In the genomic region with DNA sequence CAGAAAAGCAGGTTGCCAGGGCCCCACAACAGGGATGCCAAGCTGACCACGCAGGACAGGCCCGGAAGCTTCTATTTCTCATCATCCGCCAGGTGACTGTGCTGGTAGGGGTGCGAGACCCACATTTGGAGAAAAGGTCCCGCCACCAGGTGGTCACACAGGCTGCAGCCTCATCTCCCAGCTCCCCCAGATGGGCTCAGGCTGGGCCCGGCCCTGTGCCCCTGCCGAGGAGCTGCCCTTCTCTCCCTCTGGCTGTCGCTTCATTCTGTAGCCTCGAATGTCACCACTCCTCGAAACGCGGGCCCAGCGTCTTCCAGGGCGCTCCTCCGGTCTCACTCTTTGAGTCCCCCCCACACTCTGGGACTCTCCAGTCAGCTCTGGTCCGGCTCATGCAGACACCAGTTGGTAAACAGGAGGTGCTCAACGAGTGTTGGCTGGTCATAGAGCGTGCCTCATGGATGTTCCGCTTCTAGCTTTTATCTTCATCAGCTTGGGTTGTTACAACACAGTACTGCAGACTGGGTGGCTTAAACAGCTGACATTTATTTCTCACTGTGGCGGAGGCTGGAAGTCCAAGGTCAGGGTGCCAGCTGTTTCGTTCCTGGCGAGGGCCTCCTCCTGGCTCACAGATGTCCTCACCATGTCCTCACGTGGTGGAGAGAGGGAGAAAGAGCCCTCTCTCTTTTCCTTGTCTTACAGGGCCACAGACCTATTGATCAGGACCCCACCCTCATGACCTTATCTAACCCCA, we compare ENCODE assay signal across 24 cellular contexts.
"Had no signal": no experiment of that assay in that cellular context is flagged by ENCODE, and none has a peak within 500 bp of the region (broad histone marks: within the 10 kb centered on the region; RNA-seq: fewer than 3 reads in every experiment).

No MANE protein-coding gene starts in this region.

- H3K27ac ChIP-seq: coronary artery, heart right ventricle, parathyroid adenoma, psoas muscle, testis, tibial nerve had no signal

- H3K9me3 ChIP-seq: heart right ventricle, psoas muscle, testis, tibial nerve had no signal

- ATAC-seq: heart right ventricle; left lobe of liver; sciatic nerve; stimulated activated naive B cell treated with anti-CD40 and anti-IgM and Interleukin-4, amounts not matched to agents 10 μg/mL and 1 μg/mL and 100 μg/mL, for 72 hours; stimulated activated naive CD8-positive, alpha-beta T cell treated with anti-CD3 and anti-CD28 coated beads, Interleukin-15, amount 100 ng/mL, for 72 hours had no signal

- H3K9me3 Mint-ChIP-seq: endodermal cell; mesothelial cell of epicardium; naive B cell; nephron; stimulated activated naive B cell treated with anti-CD40 and anti-IgM and Interleukin-4, amounts not matched to agents 10 μg/mL and 1 μg/mL and 100 μg/mL, for 72 hours; stimulated activated naive CD8-positive, alpha-beta T cell treated with anti-CD3 and anti-CD28 coated beads, Interleukin-15, amount 100 ng/mL, for 72 hours had no signal

- H2AFZ ChIP-seq: parathyroid adenoma had no signal

- H3K4me1 ChIP-seq: heart right ventricle, parathyroid adenoma, psoas muscle, testis had no signal

- H3K4me3 Mint-ChIP-seq: endodermal cell; mesothelial cell of epicardium; nephron; stimulated activated naive B cell treated with anti-CD40 and anti-IgM and Interleukin-4, amounts not matched to agents 10 μg/mL and 1 μg/mL and 100 μg/mL, for 72 hours; stimulated activated naive CD8-positive, alpha-beta T cell treated with anti-CD3 and anti-CD28 coated beads, Interleukin-15, amount 100 ng/mL, for 72 hours had no signal

- DNase-seq: central memory CD4-positive, alpha-beta T cell; effector CD4-positive, alpha-beta T cell; endodermal cell; erythroblast; heart right ventricle; hypothalamus; islet precursor cell; naive B cell; psoas muscle; retina; small intestine; stimulated activated CD4-positive, alpha-beta T cell treated with anti-CD3 and anti-CD28 coated beads, Interleukin-4, amount 100 ng/mL, for 24 hours; stimulated activated naive B cell treated with anti-CD40 and anti-IgM and Interleukin-4, amounts not matched to agents 10 μg/mL and 1 μg/mL and 100 μg/mL, for 72 hours; stimulated activated naive CD8-positive, alpha-beta T cell treated with anti-CD3 and anti-CD28 coated beads, Interleukin-15, amount 100 ng/mL, for 72 hours; testis had no signal

- H3K4me1 Mint-ChIP-seq: endodermal cell; mesothelial cell of epicardium; naive B cell; stimulated activated naive B cell treated with anti-CD40 and anti-IgM and Interleukin-4, amounts not matched to agents 10 μg/mL and 1 μg/mL and 100 μg/mL, for 72 hours; stimulated activated naive CD8-positive, alpha-beta T cell treated with anti-CD3 and anti-CD28 coated beads, Interleukin-15, amount 100 ng/mL, for 72 hours had no signal

- H3K36me3 Mint-ChIP-seq: mesothelial cell of epicardium; naive B cell; stimulated activated naive B cell treated with anti-CD40 and anti-IgM and Interleukin-4, amounts not matched to agents 10 μg/mL and 1 μg/mL and 100 μg/mL, for 72 hours had no signal

- FAIRE-seq: endothelial cell of umbilical vein, frontal cortex, small intestine had no signal

- H3K9ac ChIP-seq: parathyroid adenoma had no signal

- H3K27ac Mint-ChIP-seq: endodermal cell; mesothelial cell of epicardium; nephron; stimulated activated naive B cell treated with anti-CD40 and anti-IgM and Interleukin-4, amounts not matched to agents 10 μg/mL and 1 μg/mL and 100 μg/mL, for 72 hours; stimulated activated naive CD8-positive, alpha-beta T cell treated with anti-CD3 and anti-CD28 coated beads, Interleukin-15, amount 100 ng/mL, for 72 hours had no signal

- H3K4me3 ChIP-seq: coronary artery, heart right ventricle, psoas muscle, testis, tibial nerve had no signal

- H3K79me2 ChIP-seq: parathyroid adenoma had no signal

- H3K27me3 ChIP-seq: testis, tibial nerve had no signal

- H3K36me3 ChIP-seq: heart right ventricle, tibial nerve had no signal
